28 cellular contexts compared by ENCODE assay signal in genomic region chr19:30909216-30909615, GRCh38.
"Had no signal": no experiment of that assay in that cellular context is flagged by ENCODE, and none has a peak within 500 bp of the region (broad histone marks: within the 10 kb centered on the region; RNA-seq: fewer than 3 reads in every experiment).

No MANE protein-coding gene starts in this region.

- H3K4me2 ChIP-seq: neural progenitor cell, smooth muscle cell had no signal

- FAIRE-seq: islet of Langerhans, kidney had no signal

- H3K27ac ChIP-seq: left lung, lower lobe of right lung, neural progenitor cell, neutrophil, right atrium auricular region, right lobe of liver, transverse colon, upper lobe of left lung, vagina had no signal

- DNase-seq: hypothalamus; immature natural killer cell; kidney; left colon; left lung; lower lobe of right lung; mammary epithelial cell; mesenchymal stem cell; naive B cell; natural killer cell; nephron progenitor cell; occipital lobe; right lobe of liver; stimulated activated CD4-positive, alpha-beta T cell treated with anti-CD3 and anti-CD28 coated beads, Interleukin-1b, Interleukin-23, amount 100 ng/mL, for 48 hours; stimulated activated CD4-positive, alpha-beta T cell treated with anti-CD3 and anti-CD28 coated beads, Interleukin-2, amount 100 ng/mL, for 48 hours; stimulated activated CD4-positive, alpha-beta T cell treated with anti-CD3 and anti-CD28 coated beads, Interleukin-4, amount 100 ng/mL, for 4 hours; stimulated activated CD8-positive, alpha-beta memory T cell treated with anti-CD3 and anti-CD28 coated beads, Interleukin-4, amount 100 ng/mL, for 48 hours; stimulated activated naive CD4-positive, alpha-beta T cell treated with Interleukin-2 at 50 U/mL for 16 hours; stimulated activated naive CD8-positive, alpha-beta T cell treated with anti-CD3 and anti-CD28 coated beads, Interleukin-15, amount 100 ng/mL, for 72 hours; transverse colon; upper lobe of left lung had no signal

- H3K4me1 ChIP-seq: left lung, lower lobe of right lung, right atrium auricular region, right lobe of liver, transverse colon, upper lobe of left lung, vagina had no signal

- ATAC-seq: left colon; left lung; lower lobe of right lung; natural killer cell; right lobe of liver; stimulated activated memory B cell treated with anti-CD40 and anti-IgM and Interleukin-4, amounts not matched to agents 10 μg/mL and 1 μg/mL and 100 μg/mL, for 72 hours; stimulated activated naive CD8-positive, alpha-beta T cell treated with anti-CD3 and anti-CD28 coated beads, Interleukin-15, amount 100 ng/mL, for 72 hours had no signal

- H3K9me3 ChIP-seq: left lung, lower lobe of right lung, neutrophil, right atrium auricular region, right lobe of liver, transverse colon, upper lobe of left lung, vagina had no signal

- H3K4me3 ChIP-seq: left lung, lower lobe of right lung, neural progenitor cell, right atrium auricular region, right lobe of liver, smooth muscle cell, transverse colon, upper lobe of left lung, vagina had no signal

- H3K9ac ChIP-seq: neural progenitor cell had no signal

- H3K36me3 ChIP-seq: left lung, lower lobe of right lung, neural progenitor cell, neutrophil, right atrium auricular region, right lobe of liver, transverse colon, upper lobe of left lung, vagina had no signal

- H3K27me3 ChIP-seq: left lung, neural progenitor cell, neutrophil, right atrium auricular region, right lobe of liver, transverse colon, upper lobe of left lung, vagina had no signal
